In genomic region chr2:131527131-131528001, GRCh38 we compare ENCODE assay signal across 8 cellular contexts. TPM values are rescaled to one million over a fixed set of nuclear protein-coding genes. Genes with fewer than 3 reads are reported as not detected.
DNase-seq lines count a peak whose midpoint lies in the region; ATAC-seq and TF ChIP-seq lines count a peak whose summit lies in the region.
"Not testable (repeated sequence)": the region's sequence is repeated elsewhere in the genome, so short reads cannot be mapped to it uniquely, and the experiment has no call there.

Gene CCDC74A, plus strand, starts transcription at chr2:131527888. Its CDS starts 83 bp downstream, at chr2:131527971.

- not testable (repeated sequence) for H3K9me3 Mint-ChIP-seq in naive thymus-derived CD8-positive, alpha-beta T cell

- H3K27ac ChIP-seq in KMS-11: peak within 1 kb of the TSS; percentile 64

- peaks cover 4 to 16% (median 14%) of the 10 kb centered on the region in 4 donors for H3K4me1 Mint-ChIP-seq in naive thymus-derived CD8-positive, alpha-beta T cell

- peak within 1 kb of the TSS; percentile 33 for H3K4me2 ChIP-seq in KMS-11

- peak within 1 kb of the TSS; percentile 67 for H2AFZ ChIP-seq in KMS-11 (ENCODE audit: low read depth)

- not testable (repeated sequence) for H3K36me3 Mint-ChIP-seq in naive thymus-derived CD8-positive, alpha-beta T cell

- peaks cover 16% of the 10 kb centered on the region for H3K4me1 ChIP-seq in KMS-11 (ENCODE audit: low read depth, poor library complexity, severe bottlenecking)

- H3K9ac ChIP-seq in KMS-11: peak within 1 kb of the TSS; percentile 60; the same call in 1 of the 2 replicates

- not testable (repeated sequence) for H3K36me3 ChIP-seq in KMS-11 (ENCODE audit: insufficient read depth)

- TF ChIP-seq CTCF in KMS-11 (conservative IDR thresholded peaks at IDR 0.05; ENCODE audit: low read depth, low read length): not testable (repeated sequence)

- ATAC-seq in esophagus mucosa: peak; percentile 77
- ATAC-seq in naive thymus-derived CD8-positive, alpha-beta T cell: peak; percentile 89 to 90

- H3K4me3 Mint-ChIP-seq in naive thymus-derived CD8-positive, alpha-beta T cell: peak within 1 kb of the TSS; percentile 85 to 93 (median 88)

- not testable (repeated sequence) for H3K27me3 Mint-ChIP-seq in naive thymus-derived CD8-positive, alpha-beta T cell

- H3K27ac Mint-ChIP-seq in naive thymus-derived CD8-positive, alpha-beta T cell: peak within 1 kb of the TSS; percentile 10 to 93 (median 83)

- DNase-seq in DMS79 treated with DMSO at 0.1 percent for 48 hours (lab: John Stamatoyannopoulos, UW): peak; percentile 30
- peak; percentile 67 for DNase-seq in H4 (ENCODE audit: low spot score)
- peak; percentile 81 for DNase-seq in RKO (ENCODE audit: low spot score)
- peak; percentile 79 for DNase-seq in activated T-cell treated with anti-CD3 and anti-CD28 coated beads, Interleukin-2, amount 50 U/mL, for 1 hour
- DNase-seq in naive thymus-derived CD8-positive, alpha-beta T cell: peak; percentile 64 to 89 (median 74)
- DNase-seq in stimulated activated CD8-positive, alpha-beta memory T cell treated with anti-CD3 and anti-CD28 coated beads, Interleukin-4, amount 100 ng/mL, for 4 hours (ENCODE audit: low read depth in 2 of 2, low spot score in 1 of 2): peak; percentile 28 to 67

- not testable (repeated sequence) for H3K27me3 ChIP-seq in KMS-11 (ENCODE audit: insufficient read depth, low read depth)

- H3K4me3 ChIP-seq in KMS-11 (IDR thresholded peaks at IDR 0.05; ENCODE audit: insufficient read depth, low read depth, low read length): not testable (repeated sequence)

- not testable (repeated sequence) for H4K20me1 ChIP-seq in KMS-11 (ENCODE audit: insufficient read depth)

- not testable (repeated sequence) for H3K79me2 ChIP-seq in KMS-11 (ENCODE audit: insufficient read depth, low read depth)

- POLR2A ChIA-PET in naive thymus-derived CD8-positive, alpha-beta T cell (lab: Charles Lee): not testable (repeated sequence)

RNA-seq across cellular contexts. Expression of gene CCDC74A, which starts in this region (rescaled TPM):
- total RNA-seq in H4 (2014; rRNA removed; shearing (Covaris generic)): 25.7 and 30.0 TPM in 2 replicates
- total RNA-seq in esophagus mucosa: 1.4 TPM
- under 1 TPM; 0.44 to 0.49 TPM for total RNA-seq in naive thymus-derived CD8-positive, alpha-beta T cell
- polyA plus RNA-seq in naive thymus-derived CD8-positive, alpha-beta T cell: under 1 TPM in 1 of 3 donors, not detected in 2; 0.53 TPM

Comparison
In these comparisons a context has a peak if more than half of its experiments do, and no peak if none do; other contexts are left out.
1. RNA of gene CCDC74A (total RNA-seq): 25.7 to 30.0 TPM in H4; 1.4 TPM in esophagus mucosa (single experiment) and 0.44 to 0.49 TPM in naive thymus-derived CD8-positive, alpha-beta T cell; every median in the first group is over 10 times any median in the second.
2. Peak in DNase-seq and ATAC-seq in naive thymus-derived CD8-positive, alpha-beta T cell; RNA of the gene not detected or under 1 TPM.
3. DNase-seq: peak in every context shown above with its lines; median percentile 81 in RKO; 79 in activated T-cell treated with anti-CD3 and anti-CD28 coated beads, Interleukin-2, amount 50 U/mL, for 1 hour; 74 in naive thymus-derived CD8-positive, alpha-beta T cell; 67 in H4; 48 in stimulated activated CD8-positive, alpha-beta memory T cell treated with anti-CD3 and anti-CD28 coated beads, Interleukin-4, amount 100 ng/mL, for 4 hours; 30 in DMS79 treated with DMSO at 0.1 percent for 48 hours.